Comparison of ENCODE assay signal across 14 cellular contexts in genomic region chr5:54644226-54644625, GRCh38.
DNase-seq lines count a peak whose midpoint lies in the region; ATAC-seq and TF ChIP-seq lines count a peak whose summit lies in the region.
"Had no signal": no experiment of that assay in that cellular context is flagged by ENCODE, and none has a peak within 500 bp of the region (broad histone marks: within the 10 kb centered on the region; RNA-seq: fewer than 3 reads in every experiment).

No MANE protein-coding gene starts in this region.

- H3K9ac ChIP-seq in mesendoderm (ENCODE audit: low read length): no peak overlapping the region
- no peak overlapping the region for H3K9ac ChIP-seq in endodermal cell (ENCODE audit: extremely low read depth, low read length, poor library complexity, severe bottlenecking)

- H3K9me3 ChIP-seq in CD4-positive, alpha-beta T cell (ENCODE audit: control insufficient read depth, low read length): no peaks in the 10 kb centered on the region
- H3K9me3 ChIP-seq in MG63: no peaks in the 10 kb centered on the region
- H3K9me3 ChIP-seq in endodermal cell (ENCODE audit: control insufficient read depth, low read length): no peaks in the 10 kb centered on the region
- H3K9me3 ChIP-seq: suprapubic skin had no signal

- H3K79me1 ChIP-seq in mesendoderm (ENCODE audit: low read length): no peaks in the 10 kb centered on the region

- H3K23ac ChIP-seq in mesendoderm (ENCODE audit: low read length): no peak overlapping the region

- WGBS in mesendoderm (ENCODE audit: extremely low coverage, insufficient coverage, low lambda C conversion rate): no CpG with 5 or more reads among the region's 4 CpGs
- 95 to 100% methylated on average over 3 to 4 of the region's 4 CpGs for WGBS in endodermal cell (ENCODE audit: insufficient coverage in 1 of 2, insufficient read length in 1 of 2), 2 experiments

- no peak for DNase-seq in CD4-positive, alpha-beta T cell
- DNase-seq in MG63 (peak; percentile 58), NCI-H774 (lab: John Stamatoyannopoulos, UW) (no peak), SKM-1 treated with dmso at 0.1 percent for 144 hours (lab: John Stamatoyannopoulos, UW; ENCODE audit: unreplicated experiment) (no peak), mesendoderm (no peak), endodermal cell (no peak)
- DNase-seq in central memory CD8-positive, alpha-beta T cell (ENCODE audit: low spot score in 2 of 2): no peak
- DNase-seq in natural killer cell treated with Interleukin-12 subunit alpha and Interleukin-12 subunit beta and Interleukin-15 and Interleukin-18, amount 100 ng/mL, for 72 hours (ENCODE audit: low spot score): no peak
- DNase-seq: activated CD8-positive, alpha-beta T cell treated with anti-CD3 and anti-CD28 coated beads, Interleukin-2, amount 10 ng/mL, durations not matched to agents 7 days and 5 days; DMS53; NCI-H2107; SHP77 had no signal

- CTCF ChIA-PET in CD4-positive, alpha-beta T cell (lab: Charles Lee): no interaction called here

- POLR2A ChIA-PET in CD4-positive, alpha-beta T cell (lab: Charles Lee): interaction anchor here (1.0 kb wide), 1 partner anchor 39 kb away, joined by 3 read pairs; no protein-coding TSS in a partner anchor

- no peaks in the 10 kb centered on the region for H3K79me2 ChIP-seq in mesendoderm (ENCODE audit: control insufficient read depth, insufficient read depth, low read length)

- no peak overlapping the region for H3K4me3 Mint-ChIP-seq in CD4-positive, alpha-beta T cell
- peak overlapping the region; percentile 32 for H3K4me3 Mint-ChIP-seq in central memory CD8-positive, alpha-beta T cell
- peak overlapping the region; percentile 77 for H3K4me3 Mint-ChIP-seq in natural killer cell treated with Interleukin-12 subunit alpha and Interleukin-12 subunit beta and Interleukin-15 and Interleukin-18, amount 100 ng/mL, for 72 hours
- H3K4me3 Mint-ChIP-seq in endodermal cell: no peak overlapping the region
- H3K4me3 Mint-ChIP-seq: activated CD8-positive, alpha-beta T cell treated with anti-CD3 and anti-CD28 coated beads, Interleukin-2, amount 10 ng/mL, durations not matched to agents 7 days and 5 days had no signal

- H3K9me3 Mint-ChIP-seq in CD4-positive, alpha-beta T cell: no peaks in the 10 kb centered on the region
- H3K9me3 Mint-ChIP-seq in central memory CD8-positive, alpha-beta T cell: peaks cover 7% of the 10 kb centered on the region
- peaks cover 4% of the 10 kb centered on the region for H3K9me3 Mint-ChIP-seq in natural killer cell treated with Interleukin-12 subunit alpha and Interleukin-12 subunit beta and Interleukin-15 and Interleukin-18, amount 100 ng/mL, for 72 hours
- peaks cover 8% of the 10 kb centered on the region for H3K9me3 Mint-ChIP-seq in endodermal cell

- H3K4me1 Mint-ChIP-seq in CD4-positive, alpha-beta T cell (ENCODE audit: low read depth): peaks cover 62% of the 10 kb centered on the region
- peaks cover 54% of the 10 kb centered on the region for H3K4me1 Mint-ChIP-seq in central memory CD8-positive, alpha-beta T cell
- H3K4me1 Mint-ChIP-seq in natural killer cell treated with Interleukin-12 subunit alpha and Interleukin-12 subunit beta and Interleukin-15 and Interleukin-18, amount 100 ng/mL, for 72 hours (ENCODE audit: low read depth in 2 of 2): peaks cover 45 to 46% of the 10 kb centered on the region in 2 donors
- peaks cover 17% of the 10 kb centered on the region for H3K4me1 Mint-ChIP-seq in endodermal cell

- no peak overlapping the region for H2AK5ac ChIP-seq in mesendoderm (ENCODE audit: low read length)

- no peaks in the 10 kb centered on the region for H3K27me3 ChIP-seq in CD4-positive, alpha-beta T cell (ENCODE audit: control insufficient read depth, insufficient read depth, low read length)
- no peaks in the 10 kb centered on the region for H3K27me3 ChIP-seq in MG63
- H3K27me3 ChIP-seq in mesendoderm (ENCODE audit: insufficient read depth, low read length, poor library complexity): no peaks in the 10 kb centered on the region
- H3K27me3 ChIP-seq in endodermal cell (ENCODE audit: control insufficient read depth, insufficient read depth, low read length, poor library complexity, severe bottlenecking): no peaks in the 10 kb centered on the region
- H3K27me3 ChIP-seq: cardiac muscle cell, suprapubic skin had no signal

- no peak overlapping the region for H2BK5ac ChIP-seq in mesendoderm (ENCODE audit: low read length)

- H3K4me3 ChIP-seq in MG63 (no peak overlapping the region), mesendoderm (ENCODE audit: low read length) (no peak overlapping the region), endodermal cell (ENCODE audit: low read length) (no peak overlapping the region)
- H3K4me3 ChIP-seq: cardiac muscle cell, suprapubic skin had no signal

- no peak overlapping the region for H4K8ac ChIP-seq in mesendoderm (ENCODE audit: low read depth, low read length)

- no peak overlapping the region for H3K4me2 ChIP-seq in mesendoderm (ENCODE audit: low read length)

- H3K4ac ChIP-seq in mesendoderm (ENCODE audit: low read depth, low read length): no peak overlapping the region

- peaks cover 3% of the 10 kb centered on the region for H3K4me1 ChIP-seq in mesendoderm (ENCODE audit: control insufficient read depth, low read depth, low read length)
- peaks cover 6% of the 10 kb centered on the region for H3K4me1 ChIP-seq in endodermal cell (ENCODE audit: control insufficient read depth, insufficient read depth, low read length)

- no peak for TF ChIP-seq CTCF in CD4-positive, alpha-beta T cell (IDR thresholded peaks at IDR 0.05)
- no peak for TF ChIP-seq CTCF in endodermal cell (conservative IDR thresholded peaks at IDR 0.05)

- H2BK120ac ChIP-seq in mesendoderm (ENCODE audit: low read depth, low read length): no peak overlapping the region

- no peak overlapping the region for H3K56ac ChIP-seq in mesendoderm (ENCODE audit: low read length)

- H4K5ac ChIP-seq in mesendoderm (ENCODE audit: low read length): no peak overlapping the region

- H2BK15ac ChIP-seq in mesendoderm (replicated peaks; ENCODE audit: low read depth): no peak overlapping the region

- H3K27ac ChIP-seq in CD4-positive, alpha-beta T cell (ENCODE audit: low read depth, low read length): no peak overlapping the region
- H3K27ac ChIP-seq in mesendoderm (ENCODE audit: low read depth, low read length): no peak overlapping the region
- H3K27ac ChIP-seq in endodermal cell (ENCODE audit: low read depth, low read length): no peak overlapping the region
- H3K27ac ChIP-seq: cardiac muscle cell, suprapubic skin had no signal

- peak overlapping the region; percentile 97 for H3K27ac Mint-ChIP-seq in CD4-positive, alpha-beta T cell
- H3K27ac Mint-ChIP-seq in central memory CD8-positive, alpha-beta T cell (ENCODE audit: low read depth): no peak overlapping the region
- H3K27ac Mint-ChIP-seq in natural killer cell treated with Interleukin-12 subunit alpha and Interleukin-12 subunit beta and Interleukin-15 and Interleukin-18, amount 100 ng/mL, for 72 hours: peak overlapping the region; percentile 85 to 89
- H3K27ac Mint-ChIP-seq in endodermal cell: no peak overlapping the region
- H3K27ac Mint-ChIP-seq: activated CD8-positive, alpha-beta T cell treated with anti-CD3 and anti-CD28 coated beads, Interleukin-2, amount 10 ng/mL, durations not matched to agents 7 days and 5 days had no signal

- H3K18ac ChIP-seq in mesendoderm (ENCODE audit: low read length): no peak overlapping the region

- no peaks in the 10 kb centered on the region for H3K36me3 Mint-ChIP-seq in CD4-positive, alpha-beta T cell (ENCODE audit: low read depth)
- H3K36me3 Mint-ChIP-seq in central memory CD8-positive, alpha-beta T cell (ENCODE audit: insufficient read depth): peaks cover 6% of the 10 kb centered on the region
- H3K36me3 Mint-ChIP-seq in natural killer cell treated with Interleukin-12 subunit alpha and Interleukin-12 subunit beta and Interleukin-15 and Interleukin-18, amount 100 ng/mL, for 72 hours: peaks cover 7% of the 10 kb centered on the region
- H3K36me3 Mint-ChIP-seq in endodermal cell (ENCODE audit: low read depth): peaks cover 3% of the 10 kb centered on the region

- intact Hi-C loops in CD4-positive, alpha-beta T cell (cut with DNase I, micrococcal nuclease): loop anchor here in 1 of 2 experiments (5.0 to 10.0 kb wide), 2 partner anchors 127 to 329 kb away; partner anchors contain the start of genes ARL15 and SNX18

- ATAC-seq in CD4-positive, alpha-beta T cell (ENCODE audit: poor library complexity): no peak
- no peak for ATAC-seq in central memory CD8-positive, alpha-beta T cell (replicated peaks; ENCODE audit: extremely low read depth, poor library complexity, severe bottlenecking)
- no peak for ATAC-seq in natural killer cell treated with Interleukin-12 subunit alpha and Interleukin-12 subunit beta and Interleukin-15 and Interleukin-18, amount 100 ng/mL, for 72 hours
- ATAC-seq: activated CD8-positive, alpha-beta T cell treated with anti-CD3 and anti-CD28 coated beads, Interleukin-2, amount 10 ng/mL, durations not matched to agents 7 days and 5 days had no signal

- H3K27me3 Mint-ChIP-seq in CD4-positive, alpha-beta T cell: no peaks in the 10 kb centered on the region
- H3K27me3 Mint-ChIP-seq in central memory CD8-positive, alpha-beta T cell: no peaks in the 10 kb centered on the region
- no peaks in the 10 kb centered on the region for H3K27me3 Mint-ChIP-seq in natural killer cell treated with Interleukin-12 subunit alpha and Interleukin-12 subunit beta and Interleukin-15 and Interleukin-18, amount 100 ng/mL, for 72 hours
- H3K27me3 Mint-ChIP-seq in endodermal cell (ENCODE audit: insufficient read depth): peaks cover 2% of the 10 kb centered on the region

- no peaks in the 10 kb centered on the region for H3K36me3 ChIP-seq in MG63
- H3K36me3 ChIP-seq in mesendoderm (ENCODE audit: control insufficient read depth, insufficient read depth, low read length): no peaks in the 10 kb centered on the region
- no peaks in the 10 kb centered on the region for H3K36me3 ChIP-seq in endodermal cell (ENCODE audit: control insufficient read depth, insufficient read depth, low read length)
- H3K36me3 ChIP-seq: cardiac muscle cell, suprapubic skin had no signal

Comparison
In these comparisons a context has a peak if more than half of its experiments do, and no peak if none do; other contexts are left out.
1. H3K27ac Mint-ChIP-seq: peak in CD4-positive, alpha-beta T cell (single experiment) and natural killer cell treated with Interleukin-12 subunit alpha and Interleukin-12 subunit beta and Interleukin-15 and Interleukin-18, amount 100 ng/mL, for 72 hours (2 of 2); none in central memory CD8-positive, alpha-beta T cell (single experiment) and endodermal cell (single experiment).
2. H3K4me3 Mint-ChIP-seq: peak in central memory CD8-positive, alpha-beta T cell (single experiment) and natural killer cell treated with Interleukin-12 subunit alpha and Interleukin-12 subunit beta and Interleukin-15 and Interleukin-18, amount 100 ng/mL, for 72 hours (single experiment); none in CD4-positive, alpha-beta T cell (single experiment) and endodermal cell (single experiment).